1 cellular context compared by ENCODE assay signal in the genomic region with DNA sequence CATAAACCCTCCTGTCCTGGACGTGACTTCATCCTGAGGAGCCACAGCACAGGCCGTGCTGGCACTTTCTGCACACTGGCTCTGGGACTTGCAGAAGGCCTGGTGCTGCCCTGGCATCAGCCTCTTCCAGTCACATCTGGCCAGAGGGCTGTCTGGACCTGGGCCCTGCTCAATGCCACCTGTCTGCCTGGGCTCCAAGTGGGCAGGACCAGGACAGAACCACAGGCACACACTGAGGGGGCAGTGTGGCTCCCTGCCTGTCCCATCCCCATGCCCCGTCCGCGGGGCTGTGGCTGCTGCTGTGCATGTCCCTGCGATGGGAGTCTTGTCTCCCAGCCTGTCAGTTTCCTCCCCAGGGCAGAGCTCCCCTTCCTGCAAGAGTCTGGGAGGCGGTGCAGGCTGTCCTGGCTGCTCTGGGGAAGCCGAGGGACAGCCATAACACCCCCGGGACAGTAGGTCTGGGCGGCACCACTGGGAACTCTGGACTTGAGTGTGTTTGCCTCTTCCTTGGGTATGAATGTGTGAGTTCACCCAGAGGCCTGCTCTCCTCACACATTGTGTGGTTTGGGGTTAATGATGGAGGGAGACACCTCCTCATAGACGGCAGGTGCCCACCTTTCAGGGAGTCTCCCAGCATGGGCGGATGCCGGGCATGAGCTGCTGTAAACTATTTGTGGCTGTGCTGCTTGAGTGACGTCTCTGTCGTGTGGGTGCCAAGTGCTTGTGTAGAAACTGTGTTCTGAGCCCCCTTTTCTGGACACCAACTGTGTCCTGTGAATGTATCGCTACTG.
TF ChIP-seq lines count a peak whose summit lies in the region.

No MANE protein-coding gene starts in this region.

TF ChIP-seq in HCT116, 20 proteins besides CTCF, POLR2A, EP300 and RAD21:
- TF ChIP-seq ZNF274 (IDR thresholded peaks at IDR 0.05; ENCODE audit: low read depth, low read length) (no peak), SP1 (IDR thresholded peaks at IDR 0.05; ENCODE audit: low read depth) (no peak), EZH2 (IDR thresholded peaks at IDR 0.05) (no peak), EZH2phosphoT487 (IDR thresholded peaks at IDR 0.05; ENCODE audit: borderline replicate concordance) (no peak), SIN3A (IDR thresholded peaks at IDR 0.05; ENCODE audit: low read depth) (no peak), YY1 (IDR thresholded peaks at IDR 0.05; ENCODE audit: extremely low read depth, insufficient replicate concordance, low read depth, low read length) (no peak), TCF7L2 (IDR thresholded peaks at IDR 0.05; ENCODE audit: borderline replicate concordance, extremely low read depth, insufficient read depth, insufficient read length) (no peak), JUND (IDR thresholded peaks at IDR 0.05) (no peak)
- TF ChIP-seq, protein P1, sequence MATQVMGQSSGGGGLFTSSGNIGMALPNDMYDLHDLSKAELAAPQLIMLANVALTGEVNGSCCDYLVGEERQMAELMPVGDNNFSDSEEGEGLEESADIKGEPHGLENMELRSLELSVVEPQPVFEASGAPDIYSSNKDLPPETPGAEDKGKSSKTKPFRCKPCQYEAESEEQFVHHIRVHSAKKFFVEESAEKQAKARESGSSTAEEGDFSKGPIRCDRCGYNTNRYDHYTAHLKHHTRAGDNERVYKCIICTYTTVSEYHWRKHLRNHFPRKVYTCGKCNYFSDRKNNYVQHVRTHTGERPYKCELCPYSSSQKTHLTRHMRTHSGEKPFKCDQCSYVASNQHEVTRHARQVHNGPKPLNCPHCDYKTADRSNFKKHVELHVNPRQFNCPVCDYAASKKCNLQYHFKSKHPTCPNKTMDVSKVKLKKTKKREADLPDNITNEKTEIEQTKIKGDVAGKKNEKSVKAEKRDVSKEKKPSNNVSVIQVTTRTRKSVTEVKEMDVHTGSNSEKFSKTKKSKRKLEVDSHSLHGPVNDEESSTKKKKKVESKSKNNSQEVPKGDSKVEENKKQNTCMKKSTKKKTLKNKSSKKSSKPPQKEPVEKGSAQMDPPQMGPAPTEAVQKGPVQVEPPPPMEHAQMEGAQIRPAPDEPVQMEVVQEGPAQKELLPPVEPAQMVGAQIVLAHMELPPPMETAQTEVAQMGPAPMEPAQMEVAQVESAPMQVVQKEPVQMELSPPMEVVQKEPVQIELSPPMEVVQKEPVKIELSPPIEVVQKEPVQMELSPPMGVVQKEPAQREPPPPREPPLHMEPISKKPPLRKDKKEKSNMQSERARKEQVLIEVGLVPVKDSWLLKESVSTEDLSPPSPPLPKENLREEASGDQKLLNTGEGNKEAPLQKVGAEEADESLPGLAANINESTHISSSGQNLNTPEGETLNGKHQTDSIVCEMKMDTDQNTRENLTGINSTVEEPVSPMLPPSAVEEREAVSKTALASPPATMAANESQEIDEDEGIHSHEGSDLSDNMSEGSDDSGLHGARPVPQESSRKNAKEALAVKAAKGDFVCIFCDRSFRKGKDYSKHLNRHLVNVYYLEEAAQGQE (IDR thresholded peaks at IDR 0.05; ENCODE audit: low read depth) = no peak
- TF ChIP-seq, protein P2, sequence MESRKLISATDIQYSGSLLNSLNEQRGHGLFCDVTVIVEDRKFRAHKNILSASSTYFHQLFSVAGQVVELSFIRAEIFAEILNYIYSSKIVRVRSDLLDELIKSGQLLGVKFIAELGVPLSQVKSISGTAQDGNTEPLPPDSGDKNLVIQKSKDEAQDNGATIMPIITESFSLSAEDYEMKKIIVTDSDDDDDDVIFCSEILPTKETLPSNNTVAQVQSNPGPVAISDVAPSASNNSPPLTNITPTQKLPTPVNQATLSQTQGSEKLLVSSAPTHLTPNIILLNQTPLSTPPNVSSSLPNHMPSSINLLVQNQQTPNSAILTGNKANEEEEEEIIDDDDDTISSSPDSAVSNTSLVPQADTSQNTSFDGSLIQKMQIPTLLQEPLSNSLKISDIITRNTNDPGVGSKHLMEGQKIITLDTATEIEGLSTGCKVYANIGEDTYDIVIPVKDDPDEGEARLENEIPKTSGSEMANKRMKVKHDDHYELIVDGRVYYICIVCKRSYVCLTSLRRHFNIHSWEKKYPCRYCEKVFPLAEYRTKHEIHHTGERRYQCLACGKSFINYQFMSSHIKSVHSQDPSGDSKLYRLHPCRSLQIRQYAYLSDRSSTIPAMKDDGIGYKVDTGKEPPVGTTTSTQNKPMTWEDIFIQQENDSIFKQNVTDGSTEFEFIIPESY (IDR thresholded peaks at IDR 0.05; ENCODE audit: extremely low read depth, insufficient replicate concordance, low read length) = no peak
